ENCODE assay signal across 1 cellular context in genomic region chr10:100998991-100999741, GRCh38.
TF ChIP-seq lines count a peak whose summit lies in the region.

No MANE protein-coding gene starts in this region.

TF ChIP-seq in A549, 52 proteins besides CTCF, POLR2A, EP300 and RAD21 (continued from another document):
- TF ChIP-seq PBX3 (IDR thresholded peaks at IDR 0.05) (no peak; the same call in 1 of the 2 replicates), CHD2 (IDR thresholded peaks at IDR 0.05; ENCODE audit: low read length, partially characterized antibody) (no peak), HOXB13 (CRISPR knock-in tag; IDR thresholded peaks at IDR 0.05; ENCODE audit: low read depth) (no peak), MAFK (IDR thresholded peaks at IDR 0.05; ENCODE audit: partially characterized antibody) (no peak), JUNB (IDR thresholded peaks at IDR 0.05) (no peak), E2F6 (IDR thresholded peaks at IDR 0.05; ENCODE audit: borderline replicate concordance, low read depth) (peak; percentile 80; the same call in 1 of the 2 replicates), HEYL (CRISPR knock-in tag; IDR thresholded peaks at IDR 0.05) (no peak), NPAS2 (CRISPR knock-in tag; IDR thresholded peaks at IDR 0.05; ENCODE audit: borderline replicate concordance) (no peak), HMGXB4 (CRISPR knock-in tag; IDR thresholded peaks at IDR 0.05; ENCODE audit: borderline replicate concordance) (peak; percentile 88; the same call in 1 of the 2 replicates), RNF2 (IDR thresholded peaks at IDR 0.05; ENCODE audit: borderline replicate concordance, low read depth) (no peak), CBX8 (IDR thresholded peaks at IDR 0.05) (no peak), BCL3 (IDR thresholded peaks at IDR 0.05) (peak; percentile 35; the same call in 1 of the 3 replicates), RCOR1 (IDR thresholded peaks at IDR 0.05; ENCODE audit: low read depth, low read length) (no peak), SMC3 (IDR thresholded peaks at IDR 0.05) (peak; percentile 78), HOXB5 (CRISPR knock-in tag; IDR thresholded peaks at IDR 0.05) (no peak), MYC (IDR thresholded peaks at IDR 0.05; ENCODE audit: borderline replicate concordance, low read length) (no peak)
